11 cellular contexts compared by ENCODE assay signal in genomic region chr21:14116080-14116481, GRCh38.
DNase-seq lines count a peak whose midpoint lies in the region; ATAC-seq and TF ChIP-seq lines count a peak whose summit lies in the region.
"Had no signal": no experiment of that assay in that cellular context is flagged by ENCODE, and none has a peak within 500 bp of the region (broad histone marks: within the 10 kb centered on the region; RNA-seq: fewer than 3 reads in every experiment).

No MANE protein-coding gene starts in this region.

- H3K36me3 ChIP-seq in esophagus muscularis mucosa = no peaks in the 10 kb centered on the region
- H3K36me3 ChIP-seq in MM.1S (replicated peaks; ENCODE audit: insufficient read depth, low read length) = no peaks in the 10 kb centered on the region
- H3K36me3 ChIP-seq in mammary epithelial cell (ENCODE audit: insufficient read depth, low read length) = no peaks in the 10 kb centered on the region

- no TSS peak for BruUV-seq in mammary epithelial cell (replicated peaks; lab: Mats Ljungman, UMichigan)

- H3K4me2 ChIP-seq in MM.1S (ENCODE audit: low read depth, low read length) (no peak overlapping the region), mammary epithelial cell (ENCODE audit: insufficient read depth, low read depth, low read length) (no peak overlapping the region)
- H3K4me2 ChIP-seq: KMS-11 had no signal

- ATAC-seq in GM18867 (IDR thresholded peaks at IDR 0.05; ENCODE audit: unreplicated experiment) (peak; percentile 78), GM21447 (IDR thresholded peaks at IDR 0.05; ENCODE audit: unreplicated experiment) (peak; percentile 75), HG03064 (IDR thresholded peaks at IDR 0.05; ENCODE audit: low read depth, unreplicated experiment) (peak; percentile 74)

- H4K20me1 ChIP-seq in MM.1S (ENCODE audit: insufficient read depth, low read length) = no peaks in the 10 kb centered on the region
- no peaks in the 10 kb centered on the region for H4K20me1 ChIP-seq in mammary epithelial cell (ENCODE audit: insufficient read depth, low read length)

- no peaks in the 10 kb centered on the region for H3K27me3 ChIP-seq in esophagus muscularis mucosa
- no peaks in the 10 kb centered on the region for H3K27me3 ChIP-seq in MM.1S (replicated peaks; ENCODE audit: insufficient read depth, low read length)
- H3K27me3 ChIP-seq in mammary epithelial cell (ENCODE audit: insufficient read depth, low read length) = no peaks in the 10 kb centered on the region

- no peak for TF ChIP-seq POLR2A in esophagus muscularis mucosa (IDR thresholded peaks at IDR 0.05; ENCODE audit: low read depth)

- CTCF ChIA-PET in mammary epithelial cell (lab: Charles Lee; ENCODE audit: low non-redundant PET) = no interaction called here

- H2AFZ ChIP-seq in MM.1S (ENCODE audit: low read length) (no peak overlapping the region), mammary epithelial cell (ENCODE audit: low read depth, low read length) (no peak overlapping the region)

- H3K4me1 ChIP-seq in esophagus muscularis mucosa (no peaks in the 10 kb centered on the region), MM.1S (ENCODE audit: low read length) (no peaks in the 10 kb centered on the region), mammary epithelial cell (ENCODE audit: insufficient read depth, low read length) (peaks cover 4% of the 10 kb centered on the region)

- no peak overlapping the region for H3K9ac ChIP-seq in MM.1S (ENCODE audit: low read length)
- no peak overlapping the region for H3K9ac ChIP-seq in mammary epithelial cell (ENCODE audit: insufficient read depth, low read length)
- H3K9ac ChIP-seq: KMS-11 had no signal

- no peaks in the 10 kb centered on the region for H3F3A ChIP-seq in MM.1S (ENCODE audit: insufficient read depth, low read length)

- dilution Hi-C loops in mammary epithelial cell (cut with HindIII; ENCODE audit: low sequenced_read_pairs) = no loop called here

- H3K4me3 ChIP-seq in esophagus muscularis mucosa = no peak overlapping the region
- no peak overlapping the region for H3K4me3 ChIP-seq in coronary artery
- H3K4me3 ChIP-seq in MM.1S (ENCODE audit: low read length) = no peak overlapping the region
- no peak overlapping the region for H3K4me3 ChIP-seq in mammary epithelial cell (replicated peaks in 1 of 3; ENCODE audit: insufficient read depth in 1 of 3, low read depth in 2 of 3, low read length in 3 of 3)

- intact Hi-C loops in esophagus muscularis mucosa (cut with DNase I) = no loop called here
- intact Hi-C loops in mammary epithelial cell (cut with micrococcal nuclease) = loop anchor here (5.0 kb wide), 1 partner anchor 134 kb away; no protein-coding TSS in a partner anchor

- TF ChIP-seq CTCF in esophagus muscularis mucosa (IDR thresholded peaks at IDR 0.05) (no peak), coronary artery (IDR thresholded peaks at IDR 0.05) (no peak), MM.1S (IDR thresholded peaks at IDR 0.05; ENCODE audit: low read length) (no peak), mammary epithelial cell (conservative IDR thresholded peaks at IDR 0.05 in 1 of 2, IDR thresholded peaks at IDR 0.05 in 1 of 2; ENCODE audit: extremely low read depth in 1 of 2, insufficient read depth in 1 of 2, low read depth in 1 of 2, low read length in 2 of 2) (no peak)

- H3K79me2 ChIP-seq in MM.1S (ENCODE audit: low read length) (no peaks in the 10 kb centered on the region), mammary epithelial cell (ENCODE audit: insufficient read depth, low read length) (no peaks in the 10 kb centered on the region)

- TF ChIP-seq EP300 in esophagus muscularis mucosa (IDR thresholded peaks at IDR 0.05) = no peak

- in situ Hi-C loops in mammary epithelial cell (cut with MboI; ENCODE audit: low sequenced_read_pairs in 2 of 2) = no loop called here

- H3K9me2 ChIP-seq in MM.1S (replicated peaks; ENCODE audit: insufficient read depth, low read length) = no peaks in the 10 kb centered on the region

- DNase-seq in esophagus muscularis mucosa (ENCODE audit: extremely low spot score) = peak; percentile 80
- DNase-seq in coronary artery (ENCODE audit: low spot score) = no peak
- no peak for DNase-seq in MM.1S
- DNase-seq in stimulated activated CD4-positive, alpha-beta T cell treated with anti-CD3 and anti-CD28 coated beads, Interleukin-1b, Interleukin-23, amount 100 ng/mL, for 48 hours = no peak
- DNase-seq in mammary epithelial cell = no peak
- DNase-seq: activated CD4-positive, alpha-beta T cell treated with anti-CD3 and anti-CD28 coated beads, Interleukin-2, amount 50 U/mL, for 1 hour; Calu3 had no signal

- 95% methylated on average over 6 of the region's 6 CpGs for WGBS in esophagus muscularis mucosa
- WGBS in mammary epithelial cell (ENCODE audit: low coverage, missing lambda C conversion rate) = 94% methylated on average over 5 of the region's 6 CpGs

- H3K9me3 ChIP-seq in esophagus muscularis mucosa (no peaks in the 10 kb centered on the region), MM.1S (replicated peaks; ENCODE audit: insufficient read depth, low read length) (no peaks in the 10 kb centered on the region), mammary epithelial cell (replicated peaks; ENCODE audit: insufficient read depth, low read length) (peaks cover 3% of the 10 kb centered on the region)

- H3K27ac ChIP-seq in esophagus muscularis mucosa (replicated peaks in 1 of 4) (no peak overlapping the region), coronary artery (no peak overlapping the region), MM.1S (ENCODE audit: low read length) (no peak overlapping the region), mammary epithelial cell (ENCODE audit: insufficient read depth, low read depth, low read length) (no peak overlapping the region)
- H3K27ac ChIP-seq: KMS-11 had no signal
